In the genomic region with DNA sequence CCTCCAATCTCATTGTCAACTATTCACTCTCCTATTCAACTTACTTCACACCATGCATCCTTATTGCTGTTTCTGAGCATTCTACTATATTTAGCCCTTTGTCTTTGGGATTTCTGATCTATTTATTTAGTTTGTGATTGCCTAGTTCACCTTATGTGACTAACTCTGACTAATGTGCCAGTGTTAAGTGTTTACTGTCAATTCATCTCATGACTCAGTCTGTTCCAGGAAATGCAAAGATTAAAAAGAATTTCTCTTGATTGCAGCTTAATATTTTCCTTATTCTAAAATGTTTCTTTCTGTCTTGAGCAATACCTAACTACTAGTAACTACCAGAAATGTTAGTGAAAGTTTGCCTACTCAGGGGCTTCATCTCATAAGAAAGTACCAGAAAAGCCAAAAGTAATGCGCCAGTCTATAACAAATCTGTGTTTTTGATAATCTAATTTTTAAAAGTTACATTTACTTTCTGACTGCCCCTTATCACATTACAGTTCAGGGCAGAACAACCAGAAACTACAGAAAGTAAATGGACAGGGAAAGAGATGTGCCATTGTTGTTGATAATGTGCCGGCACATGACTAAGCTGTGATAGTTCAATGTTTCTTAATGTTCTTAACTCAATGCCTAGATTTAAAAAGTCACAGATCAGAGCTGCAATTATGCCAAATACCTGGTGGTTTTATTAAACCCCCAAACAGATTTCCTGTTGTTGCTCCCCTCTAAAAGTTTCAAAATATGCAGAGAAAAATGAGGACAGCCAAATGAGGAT, we compare ENCODE assay signal across 9 cellular contexts.
DNase-seq lines count a peak whose midpoint lies in the region; ATAC-seq and TF ChIP-seq lines count a peak whose summit lies in the region.
"Had no signal": no experiment of that assay in that cellular context is flagged by ENCODE, and none has a peak within 500 bp of the region (broad histone marks: within the 10 kb centered on the region; RNA-seq: fewer than 3 reads in every experiment).

No MANE protein-coding gene starts in this region.

- intact Hi-C loops in left lung (cut with DNase I), result no loop called here
- intact Hi-C loops in tibial artery (cut with DNase I; ENCODE audit: low total_unique reads), result no loop called here

- H3K36me3 ChIP-seq in brain microvascular endothelial cell (replicated peaks) (no peaks in the 10 kb centered on the region), left lung (no peaks in the 10 kb centered on the region), tibial artery (no peaks in the 10 kb centered on the region)

- H3K9me3 ChIP-seq in left lung, result peaks cover 0 to 5% of the 10 kb centered on the region in 2 donors
- no peaks in the 10 kb centered on the region for H3K9me3 ChIP-seq in tibial artery

- in situ Hi-C loops in brain microvascular endothelial cell (cut with HindIII; ENCODE audit: low pct_ligation_motif_present, low sequenced_read_pairs), result no loop called here

- DNase-seq in AG08395 (ENCODE audit: low spot score) (peak; percentile 47), HFF-Myc (ENCODE audit: extremely low read depth, low read depth) (peak; percentile 22), brain microvascular endothelial cell (no peak), left lung (no peak), tibial artery (no peak), SW480 (ENCODE audit: low spot score) (no peak)
- DNase-seq: activated CD8-positive, alpha-beta memory T cell treated with anti-CD3 and anti-CD28 coated beads, Interleukin-2, amount 50 U/mL, for 4 hours had no signal

- H3K27me3 ChIP-seq in brain microvascular endothelial cell (replicated peaks) (no peaks in the 10 kb centered on the region), left lung (no peaks in the 10 kb centered on the region), tibial artery (no peaks in the 10 kb centered on the region)

- H3K4me1 ChIP-seq in left lung (peaks cover 0 to 6% of the 10 kb centered on the region in 2 donors), tibial artery (no peaks in the 10 kb centered on the region)

- H3K4me3 ChIP-seq in HFF-Myc (replicated peaks; ENCODE audit: low read depth, low read length) (no peak overlapping the region), brain microvascular endothelial cell (ENCODE audit: low read depth, low read length) (no peak overlapping the region), left lung (no peak overlapping the region), tibial artery (no peak overlapping the region)

- H3K27ac ChIP-seq in brain microvascular endothelial cell, result peak overlapping the region; percentile 49
- H3K27ac ChIP-seq in left lung, result peak overlapping the region; percentile 73 to 80
- H3K27ac ChIP-seq in tibial artery, result no peak overlapping the region

- TF ChIP-seq CTCF in HFF-Myc (IDR thresholded peaks at IDR 0.05; ENCODE audit: low read depth, low read length, missing control alignments) (no peak), brain microvascular endothelial cell (IDR thresholded peaks at IDR 0.05; ENCODE audit: low read depth, low read length, missing control alignments) (no peak), left lung (IDR thresholded peaks at IDR 0.05) (no peak), tibial artery (IDR thresholded peaks at IDR 0.05) (no peak)

- ATAC-seq in left lung (peak; percentile 91), GM18873 (IDR thresholded peaks at IDR 0.05; ENCODE audit: low FRiP score, unreplicated experiment) (no peak), HG03460 (IDR thresholded peaks at IDR 0.05; ENCODE audit: unreplicated experiment) (no peak)

Comparison
In these comparisons a context has a peak if more than half of its experiments do, and no peak if none do; other contexts are left out.
1. DNase-seq: peak in AG08395 (single experiment) and HFF-Myc (single experiment); none in brain microvascular endothelial cell (single experiment), left lung (0 of 2), tibial artery (0 of 2) and SW480 (single experiment).
2. H3K27ac ChIP-seq: peak in brain microvascular endothelial cell (single experiment) and left lung (2 of 2); none in tibial artery (0 of 2).